ENCODE assay signal across 1 cellular context in genomic region chr7:105198223-105198622, GRCh38.
A peak's percentile ranks its signal among the peaks of the same experiment; 100 is the strongest.
TF ChIP-seq lines count a peak whose summit lies in the region.

No MANE protein-coding gene starts in this region.

TF ChIP-seq in K562, 482 proteins besides CTCF, POLR2A, EP300 and RAD21 (continued from another document):
- TF ChIP-seq PBX2 (CRISPR knock-in tag; IDR thresholded peaks at IDR 0.05; ENCODE audit: low read depth) (no peak), PBX2 (tag; conservative IDR thresholded peaks at IDR 0.05; ENCODE audit: low read depth) (peak; percentile 90), BRF1 (IDR thresholded peaks at IDR 0.05; ENCODE audit: borderline replicate concordance, extremely low read depth, insufficient read length) (no peak), HMBOX1 (IDR thresholded peaks at IDR 0.05) (0 out of 2 replicates have a peak, but pooled peaks have one; percentile 18), NR2C2 (CRISPR knock-in tag; IDR thresholded peaks at IDR 0.05) (no peak), NR2C2 (tag; IDR thresholded peaks at IDR 0.05) (0 out of 2 replicates have a peak, but pooled peaks have one; percentile 27), SMARCB1 (IDR thresholded peaks at IDR 0.05; ENCODE audit: insufficient read length, low read depth) (no peak), MCM2 (IDR thresholded peaks at IDR 0.05; ENCODE audit: low read depth) (no peak)
